ENCODE assay signal across 12 cellular contexts in the genomic region with DNA sequence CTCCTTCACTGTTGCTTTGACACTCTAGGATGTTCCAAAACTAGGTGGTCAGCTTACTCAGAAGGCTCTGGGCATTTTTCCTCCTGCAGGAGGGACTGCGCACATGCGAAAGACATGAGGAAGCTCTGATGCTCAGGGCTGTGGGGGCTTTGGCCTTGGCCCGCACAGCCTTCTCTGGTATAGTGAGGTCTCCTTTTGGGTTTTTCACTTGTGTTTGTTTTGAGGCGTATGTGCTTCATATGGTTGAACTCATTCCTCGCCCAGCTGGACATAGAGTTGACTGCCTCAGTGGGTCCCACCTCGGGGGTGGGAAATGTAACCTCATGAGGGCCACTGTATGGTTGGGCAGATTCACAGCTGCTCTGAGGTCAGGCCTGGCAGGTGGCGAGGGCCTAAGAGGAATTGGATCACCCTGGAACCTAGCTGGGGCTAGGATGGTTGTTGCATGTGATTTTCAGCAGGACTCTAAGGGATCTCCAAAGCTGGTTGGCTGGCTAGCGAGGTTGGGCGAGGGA.
DNase-seq lines count a peak whose midpoint lies in the region; ATAC-seq and TF ChIP-seq lines count a peak whose summit lies in the region.
"Had no signal": no experiment of that assay in that cellular context is flagged by ENCODE, and none has a peak within 500 bp of the region (broad histone marks: within the 10 kb centered on the region; RNA-seq: fewer than 3 reads in every experiment).

No MANE protein-coding gene starts in this region.

- TF ChIP-seq POLR2A in stomach (IDR thresholded peaks at IDR 0.05), result no peak

- no peak overlapping the region for H3K4me3 ChIP-seq in stomach
- H3K4me3 ChIP-seq: adrenal gland had no signal

- no peak for TF ChIP-seq EP300 in stomach (IDR thresholded peaks at IDR 0.05)

- 91 to 98% (median 97%) methylated on average over 9 of the region's 9 CpGs for WGBS in stomach, 5 donors

- peak overlapping the region; percentile 79 for H3K27ac Mint-ChIP-seq in activated CD4-positive, alpha-beta T cell treated with anti-CD3 and anti-CD28 coated beads, Interleukin-2, amount 10 ng/mL, durations not matched to agents 7 days and 5 days
- peak overlapping the region; percentile 79 for H3K27ac Mint-ChIP-seq in dendritic cell treated with granulocyte-macrophage colony-stimulating factor and Interleukin-4, amounts not matched to agents 40 ng/mL and 50 ng/mL, for 4 days
- H3K27ac Mint-ChIP-seq: type B pancreatic cell had no signal

- H3K27me3 Mint-ChIP-seq in activated CD4-positive, alpha-beta T cell treated with anti-CD3 and anti-CD28 coated beads, Interleukin-2, amount 10 ng/mL, durations not matched to agents 7 days and 5 days, result no peaks in the 10 kb centered on the region
- H3K27me3 Mint-ChIP-seq in dendritic cell treated with granulocyte-macrophage colony-stimulating factor and Interleukin-4, amounts not matched to agents 40 ng/mL and 50 ng/mL, for 4 days, result no peaks in the 10 kb centered on the region
- H3K27me3 Mint-ChIP-seq: type B pancreatic cell had no signal

- no peaks in the 10 kb centered on the region for H3K9me3 ChIP-seq in stomach
- H3K9me3 ChIP-seq: adrenal gland had no signal

- ATAC-seq in HG02642 (IDR thresholded peaks at IDR 0.05; ENCODE audit: poor library complexity, unreplicated experiment) (peak; percentile 14), HG02678 (IDR thresholded peaks at IDR 0.05; ENCODE audit: unreplicated experiment) (no peak)

- intact Hi-C loops in dendritic cell treated with granulocyte-macrophage colony-stimulating factor and Interleukin-4, amounts not matched to agents 40 ng/mL and 50 ng/mL, for 4 days (cut with micrococcal nuclease), result no loop called here
- intact Hi-C loops in stomach (cut with DNase I; ENCODE audit: low total_unique reads), result loop anchor here (10.0 kb wide), 1 partner anchor 61 kb away; no protein-coding TSS in a partner anchor

- peak overlapping the region; percentile 23 for H3K4me3 Mint-ChIP-seq in activated CD4-positive, alpha-beta T cell treated with anti-CD3 and anti-CD28 coated beads, Interleukin-2, amount 10 ng/mL, durations not matched to agents 7 days and 5 days
- H3K4me3 Mint-ChIP-seq in dendritic cell treated with granulocyte-macrophage colony-stimulating factor and Interleukin-4, amounts not matched to agents 40 ng/mL and 50 ng/mL, for 4 days, result peak overlapping the region; percentile 26
- H3K4me3 Mint-ChIP-seq: type B pancreatic cell had no signal

- peaks cover 25 to 80% (median 42%) of the 10 kb centered on the region in 4 donors for H3K4me1 ChIP-seq in stomach
- H3K4me1 ChIP-seq: adrenal gland had no signal

- peak overlapping the region in 4 of 5 donors; percentile 4 to 66 (median 58) for H3K27ac ChIP-seq in stomach

- H3K36me3 Mint-ChIP-seq in activated CD4-positive, alpha-beta T cell treated with anti-CD3 and anti-CD28 coated beads, Interleukin-2, amount 10 ng/mL, durations not matched to agents 7 days and 5 days (ENCODE audit: low read depth), result peaks cover 52% of the 10 kb centered on the region
- H3K36me3 Mint-ChIP-seq in dendritic cell treated with granulocyte-macrophage colony-stimulating factor and Interleukin-4, amounts not matched to agents 40 ng/mL and 50 ng/mL, for 4 days (ENCODE audit: low read depth), result peaks cover 75% of the 10 kb centered on the region
- H3K36me3 Mint-ChIP-seq: type B pancreatic cell had no signal

- CTCF ChIA-PET in activated CD4-positive, alpha-beta T cell treated with anti-CD3 and anti-CD28 coated beads, Interleukin-2, amount 10 ng/mL, durations not matched to agents 7 days and 5 days (lab: Charles Lee), result interaction anchor here (0.5 to 2.7 kb wide), 8 partner anchors 11 to 78 kb away, joined by 3 to 11 read pairs (median 4); no protein-coding TSS in a partner anchor

- H3K4me1 Mint-ChIP-seq in activated CD4-positive, alpha-beta T cell treated with anti-CD3 and anti-CD28 coated beads, Interleukin-2, amount 10 ng/mL, durations not matched to agents 7 days and 5 days, result peaks cover 79% of the 10 kb centered on the region
- peaks cover 93% of the 10 kb centered on the region for H3K4me1 Mint-ChIP-seq in dendritic cell treated with granulocyte-macrophage colony-stimulating factor and Interleukin-4, amounts not matched to agents 40 ng/mL and 50 ng/mL, for 4 days (ENCODE audit: low read depth)

- peaks cover 2% of the 10 kb centered on the region for H3K9me3 Mint-ChIP-seq in activated CD4-positive, alpha-beta T cell treated with anti-CD3 and anti-CD28 coated beads, Interleukin-2, amount 10 ng/mL, durations not matched to agents 7 days and 5 days
- no peaks in the 10 kb centered on the region for H3K9me3 Mint-ChIP-seq in dendritic cell treated with granulocyte-macrophage colony-stimulating factor and Interleukin-4, amounts not matched to agents 40 ng/mL and 50 ng/mL, for 4 days
- H3K9me3 Mint-ChIP-seq: type B pancreatic cell had no signal

- no peak for DNase-seq in activated CD4-positive, alpha-beta T cell treated with anti-CD3 and anti-CD28 coated beads, Interleukin-2, amount 10 ng/mL, durations not matched to agents 7 days and 5 days
- no peak for DNase-seq in activated CD4-positive, alpha-beta T cell treated with anti-CD3 and anti-CD28 coated beads for 1 hour
- DNase-seq in stomach, result no peak
- no peak for DNase-seq in iPS-NIHi7 (ENCODE audit: extremely low spot score)
- DNase-seq in stimulated activated CD4-positive, alpha-beta T cell treated with anti-CD3 and anti-CD28 coated beads, Interleukin-4, amount 100 ng/mL, for 1 hour, result no peak
- DNase-seq: KG1, NCI-H1694 treated with DMSO at 0.1 percent for 48 hours had no signal

- no peaks in the 10 kb centered on the region for H3K27me3 ChIP-seq in stomach
- H3K27me3 ChIP-seq: adrenal gland had no signal

- TF ChIP-seq CTCF in stomach (IDR thresholded peaks at IDR 0.05), result no peak

- H3K36me3 ChIP-seq in stomach, result no peaks in the 10 kb centered on the region
- H3K36me3 ChIP-seq: adrenal gland had no signal

- POLR2A ChIA-PET in activated CD4-positive, alpha-beta T cell treated with anti-CD3 and anti-CD28 coated beads, Interleukin-2, amount 10 ng/mL, durations not matched to agents 7 days and 5 days (lab: Charles Lee), result interaction anchor here (0.6 kb wide), 1 partner anchor 179 kb away, joined by 3 read pairs; no protein-coding TSS in a partner anchor
